Comparison of ENCODE assay signal across 32 cellular contexts in the genomic region with DNA sequence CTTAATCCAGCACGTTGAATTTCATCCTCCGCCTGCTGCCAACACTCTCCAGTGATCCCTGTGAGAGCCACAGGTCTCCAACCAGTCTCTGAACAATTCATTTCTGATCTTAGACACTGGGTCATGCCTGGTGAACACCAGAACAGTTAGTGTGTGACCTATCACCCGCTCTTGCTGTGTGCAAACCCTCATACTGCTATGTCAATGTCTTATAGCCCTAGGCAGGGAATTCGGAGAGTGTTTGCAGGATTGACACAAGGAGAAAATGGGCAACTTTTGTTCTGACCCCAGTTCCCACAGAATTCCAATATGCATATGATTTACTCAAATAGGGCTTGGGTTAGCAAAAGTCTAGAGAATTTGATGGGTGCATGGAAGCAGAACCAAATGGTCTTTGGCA. TPM values are rescaled to one million over a fixed set of nuclear protein-coding genes. Genes with fewer than 3 reads are reported as not detected.
"Had no signal": no experiment of that assay in that cellular context is flagged by ENCODE, and none has a peak within 500 bp of the region (broad histone marks: within the 10 kb centered on the region; RNA-seq: fewer than 3 reads in every experiment).

No MANE protein-coding gene starts in this region.

- H3K4me3 Mint-ChIP-seq: dendritic cell treated with granulocyte-macrophage colony-stimulating factor and Interleukin-4, amounts not matched to agents 40 ng/mL and 50 ng/mL, for 4 days; effector memory CD8-positive, alpha-beta T cell; endodermal cell; mesothelial cell of epicardium had no signal

- H3K4me3 ChIP-seq: colonic mucosa, esophagus squamous epithelium, gastrocnemius medialis, heart right ventricle, left lung, lower lobe of right lung, mucosa of descending colon had no signal

- H3K27ac ChIP-seq: colonic mucosa, epithelial cell of prostate, esophagus squamous epithelium, gastrocnemius medialis, heart right ventricle, left lung, lower lobe of right lung had no signal

- H3K4me1 Mint-ChIP-seq: endodermal cell had no signal

- H3K4me1 ChIP-seq: colonic mucosa, esophagus squamous epithelium, gastrocnemius medialis, heart right ventricle, left lung, lower lobe of right lung had no signal

- H3K36me3 Mint-ChIP-seq: mesothelial cell of epicardium had no signal

- H3K27me3 ChIP-seq: colonic mucosa, gastrocnemius medialis, left lung had no signal

- DNase-seq: cerebellar nuclear complex; colonic mucosa; cortex of kidney; effector CD8-positive, alpha-beta T cell; effector memory CD8-positive, alpha-beta T cell; endodermal cell; erythroblast; esophagus squamous epithelium; foreskin fibroblast; foreskin melanocyte; gastrocnemius medialis; glutamatergic neuron; head of caudate nucleus; heart right ventricle; hippocampal formation; left cardiac atrium; left lung; left ventricle myocardium superior; lower lobe of right lung; mesenchymal stem cell; mucosa of descending colon had no signal

- H3K9me3 Mint-ChIP-seq: dendritic cell treated with granulocyte-macrophage colony-stimulating factor and Interleukin-4, amounts not matched to agents 40 ng/mL and 50 ng/mL, for 4 days; effector memory CD8-positive, alpha-beta T cell; endodermal cell; mesothelial cell of epicardium had no signal

- H3K9me3 ChIP-seq: colonic mucosa, esophagus squamous epithelium, gastrocnemius medialis, heart right ventricle, left lung, lower lobe of right lung, mucosa of descending colon had no signal

- H3K27ac Mint-ChIP-seq: dendritic cell treated with granulocyte-macrophage colony-stimulating factor and Interleukin-4, amounts not matched to agents 40 ng/mL and 50 ng/mL, for 4 days; effector memory CD8-positive, alpha-beta T cell; endodermal cell; mesothelial cell of epicardium had no signal

- H3K36me3 ChIP-seq: colonic mucosa, esophagus squamous epithelium, gastrocnemius medialis, heart right ventricle, left lung, lower lobe of right lung had no signal

RNA-seq across cellular contexts. Expression of a gene that starts 23.1 kb away (rescaled TPM):
- total RNA-seq: chondrocyte, dermis microvascular lymphatic vessel endothelial cell, endodermal cell, esophagus mucosa, esophagus squamous epithelium, glomerular endothelial cell, kidney epithelial cell, left cardiac atrium, left lung, left ventricle myocardium superior, lower lobe of right lung, lung microvascular endothelial cell, mesenteric fat pad, mesothelial cell of epicardium had no signal

RNA-seq across cellular contexts. Expression of a gene that starts 34.5 kb away (rescaled TPM):
- total RNA-seq: chondrocyte, dermis microvascular lymphatic vessel endothelial cell, esophagus mucosa, esophagus squamous epithelium, glomerular endothelial cell, heart right ventricle, kidney epithelial cell, left cardiac atrium, left lung, left ventricle myocardium superior, lower leg skin, lower lobe of right lung, lung microvascular endothelial cell, mesenteric fat pad, mesothelial cell of epicardium had no signal
